17 cellular contexts compared by ENCODE assay signal in the genomic region with DNA sequence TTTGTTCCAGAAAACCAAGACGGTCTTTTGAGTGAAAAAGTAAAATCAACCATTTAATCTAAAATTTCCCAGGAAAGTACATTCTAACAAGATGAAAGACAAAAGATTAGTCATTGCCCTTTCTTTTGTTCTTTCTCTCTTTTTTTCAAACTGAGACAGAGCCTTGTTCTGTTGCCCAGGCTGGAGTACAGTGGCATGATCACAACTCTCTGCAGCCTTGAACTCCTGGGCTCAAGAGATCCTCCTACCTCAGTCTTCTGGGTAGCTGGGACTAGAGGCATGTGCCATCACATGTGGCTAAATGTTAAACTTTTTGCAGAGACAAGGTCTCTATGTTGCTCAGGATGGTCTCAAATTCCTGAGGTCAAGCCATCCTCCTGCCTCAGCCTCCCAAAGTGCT.
A peak's percentile ranks its signal among the peaks of the same experiment; 100 is the strongest.
DNase-seq lines count a peak whose midpoint lies in the region; ATAC-seq and TF ChIP-seq lines count a peak whose summit lies in the region.
"Had no signal": no experiment of that assay in that cellular context is flagged by ENCODE, and none has a peak within 500 bp of the region (broad histone marks: within the 10 kb centered on the region; RNA-seq: fewer than 3 reads in every experiment).

No MANE protein-coding gene starts in this region.

- DNase-seq in activated CD4-positive, alpha-beta memory T cell treated with anti-CD3 and anti-CD28 coated beads for 36 hours = no peak
- DNase-seq in activated CD4-positive, alpha-beta memory T cell treated with anti-CD3 and anti-CD28 coated beads, Interleukin-2, amount 10 ng/mL, durations not matched to agents 7 days and 5 days = no peak
- DNase-seq in T-helper 17 cell = no peak
- no peak for DNase-seq in naive thymus-derived CD4-positive, alpha-beta T cell
- DNase-seq in SIG-M5 (lab: John Stamatoyannopoulos, UW) = no peak
- no peak for DNase-seq in H7
- no peak for DNase-seq in NCI-H1694 (lab: John Stamatoyannopoulos, UW)
- DNase-seq: DND-41, GDM1, NCI-H1436 treated with DMSO at 0.1 percent for 48 hours, NCI-H226, NCI-H526, OCI-M1, RPMI8226 had no signal

- no peak overlapping the region for H3K4me3 ChIP-seq in naive thymus-derived CD4-positive, alpha-beta T cell (ENCODE audit: low read length)
- H3K4me3 ChIP-seq in H7 (ENCODE audit: insufficient read depth, low read depth, low read length) = no peak overlapping the region
- H3K4me3 ChIP-seq: BLaER1 treated with 17β-estradiol and CSF1 and Interleukin-3, amounts not matched to agents 10 nM and 100 nM; GM23338 had no signal

- POLR2A ChIA-PET in activated CD4-positive, alpha-beta memory T cell treated with anti-CD3 and anti-CD28 coated beads for 36 hours (lab: Charles Lee) = no interaction called here
- POLR2A ChIA-PET in activated CD4-positive, alpha-beta memory T cell treated with anti-CD3 and anti-CD28 coated beads, Interleukin-2, amount 10 ng/mL, durations not matched to agents 7 days and 5 days (lab: Charles Lee) = interaction anchor here (1.8 kb wide), 1 partner anchor 12 kb away, joined by 4 read pairs; no protein-coding TSS in a partner anchor
- POLR2A ChIA-PET in naive thymus-derived CD4-positive, alpha-beta T cell (lab: Charles Lee) = interaction anchor here (1.0 to 1.2 kb wide), 3 partner anchors 10 to 22 kb away, joined by 3 to 5 read pairs (median 5); no protein-coding TSS in a partner anchor

- no peak for TF ChIP-seq CTCF in C4-2B (conservative IDR thresholded peaks at IDR 0.05)

- CTCF ChIA-PET in activated CD4-positive, alpha-beta memory T cell treated with anti-CD3 and anti-CD28 coated beads for 36 hours (lab: Charles Lee) = interaction anchor here (0.7 kb wide), 1 partner anchor 12 kb away, joined by 3 read pairs; no protein-coding TSS in a partner anchor
- CTCF ChIA-PET in activated CD4-positive, alpha-beta memory T cell treated with anti-CD3 and anti-CD28 coated beads, Interleukin-2, amount 10 ng/mL, durations not matched to agents 7 days and 5 days (lab: Charles Lee) = no interaction called here
- CTCF ChIA-PET in naive thymus-derived CD4-positive, alpha-beta T cell (lab: Charles Lee) = interaction anchor here (0.9 to 1.3 kb wide), 2 partner anchors 12 to 22 kb away, joined by 4 read pairs; no protein-coding TSS in a partner anchor

- H3K9me3 ChIP-seq in T-helper 17 cell (ENCODE audit: control insufficient read depth, low read length, poor library complexity, severe bottlenecking) = no peaks in the 10 kb centered on the region
- H3K9me3 ChIP-seq in naive thymus-derived CD4-positive, alpha-beta T cell (ENCODE audit: control insufficient read depth in 2 of 3, low read length in 3 of 3) = no peaks in the 10 kb centered on the region

- H3K4me3 Mint-ChIP-seq in activated CD4-positive, alpha-beta memory T cell treated with anti-CD3 and anti-CD28 coated beads for 36 hours = no peak overlapping the region
- no peak overlapping the region for H3K4me3 Mint-ChIP-seq in activated CD4-positive, alpha-beta memory T cell treated with anti-CD3 and anti-CD28 coated beads, Interleukin-2, amount 10 ng/mL, durations not matched to agents 7 days and 5 days
- H3K4me3 Mint-ChIP-seq in T-helper 17 cell = no peak overlapping the region
- H3K4me3 Mint-ChIP-seq in naive thymus-derived CD4-positive, alpha-beta T cell = peak overlapping the region in 5 of 10 donors; percentile 18 to 78 (median 29)
- H3K4me3 Mint-ChIP-seq: GM23338 had no signal

- no peaks in the 10 kb centered on the region for H3K27me3 Mint-ChIP-seq in activated CD4-positive, alpha-beta memory T cell treated with anti-CD3 and anti-CD28 coated beads for 36 hours
- no peaks in the 10 kb centered on the region for H3K27me3 Mint-ChIP-seq in activated CD4-positive, alpha-beta memory T cell treated with anti-CD3 and anti-CD28 coated beads, Interleukin-2, amount 10 ng/mL, durations not matched to agents 7 days and 5 days
- no peaks in the 10 kb centered on the region for H3K27me3 Mint-ChIP-seq in T-helper 17 cell
- no peaks in the 10 kb centered on the region for H3K27me3 Mint-ChIP-seq in naive thymus-derived CD4-positive, alpha-beta T cell

- peaks cover 55% of the 10 kb centered on the region for H3K36me3 Mint-ChIP-seq in activated CD4-positive, alpha-beta memory T cell treated with anti-CD3 and anti-CD28 coated beads for 36 hours
- peaks cover 63% of the 10 kb centered on the region for H3K36me3 Mint-ChIP-seq in activated CD4-positive, alpha-beta memory T cell treated with anti-CD3 and anti-CD28 coated beads, Interleukin-2, amount 10 ng/mL, durations not matched to agents 7 days and 5 days (ENCODE audit: low read depth)
- H3K36me3 Mint-ChIP-seq in T-helper 17 cell (ENCODE audit: low read depth) = peaks cover 13% of the 10 kb centered on the region
- peaks cover 38 to 77% (median 64%) of the 10 kb centered on the region in 5 donors for H3K36me3 Mint-ChIP-seq in naive thymus-derived CD4-positive, alpha-beta T cell

- H3K4me1 ChIP-seq in naive thymus-derived CD4-positive, alpha-beta T cell (ENCODE audit: control insufficient read depth in 2 of 2, insufficient read depth in 2 of 2, low read length in 2 of 2) = peaks cover 12 to 62% of the 10 kb centered on the region in 2 donors

- no peak for ATAC-seq in T-helper 17 cell
- ATAC-seq in naive thymus-derived CD4-positive, alpha-beta T cell = no peak
- ATAC-seq: GM23338 had no signal

- peaks cover 0 to 32% (median 8%) of the 10 kb centered on the region in 3 experiments for H3K36me3 ChIP-seq in naive thymus-derived CD4-positive, alpha-beta T cell (ENCODE audit: control insufficient read depth in 2 of 3, insufficient read depth in 3 of 3, low read length in 3 of 3)
- H3K36me3 ChIP-seq in H7 (replicated peaks; ENCODE audit: control insufficient read depth, insufficient read depth, low read length) = peaks cover 2% of the 10 kb centered on the region; the same call in 1 of the 2 replicates

- H3K4me1 Mint-ChIP-seq in activated CD4-positive, alpha-beta memory T cell treated with anti-CD3 and anti-CD28 coated beads for 36 hours (ENCODE audit: low read depth) = peaks cover 54% of the 10 kb centered on the region
- peaks cover 19% of the 10 kb centered on the region for H3K4me1 Mint-ChIP-seq in activated CD4-positive, alpha-beta memory T cell treated with anti-CD3 and anti-CD28 coated beads, Interleukin-2, amount 10 ng/mL, durations not matched to agents 7 days and 5 days
- H3K4me1 Mint-ChIP-seq in T-helper 17 cell = peaks cover 38% of the 10 kb centered on the region
- H3K4me1 Mint-ChIP-seq in naive thymus-derived CD4-positive, alpha-beta T cell = peaks cover 38 to 92% (median 84%) of the 10 kb centered on the region in 7 donors

- intact Hi-C loops in activated CD4-positive, alpha-beta memory T cell treated with anti-CD3 and anti-CD28 coated beads for 36 hours (cut with micrococcal nuclease) = no loop called here
- intact Hi-C loops in naive thymus-derived CD4-positive, alpha-beta T cell (cut with micrococcal nuclease) = no loop called here

- H3K27ac ChIP-seq in C4-2B = peak overlapping the region; percentile 24; the same call in 1 of the 2 replicates
- H3K27ac ChIP-seq in naive thymus-derived CD4-positive, alpha-beta T cell (ENCODE audit: low read depth, low read length) = no peak overlapping the region

- peak overlapping the region; percentile 28 for H3K27ac Mint-ChIP-seq in activated CD4-positive, alpha-beta memory T cell treated with anti-CD3 and anti-CD28 coated beads for 36 hours
- H3K27ac Mint-ChIP-seq in activated CD4-positive, alpha-beta memory T cell treated with anti-CD3 and anti-CD28 coated beads, Interleukin-2, amount 10 ng/mL, durations not matched to agents 7 days and 5 days = no peak overlapping the region
- peak overlapping the region; percentile 80 for H3K27ac Mint-ChIP-seq in T-helper 17 cell
- peak overlapping the region in 8 of 9 donors; percentile 59 to 93 (median 88) for H3K27ac Mint-ChIP-seq in naive thymus-derived CD4-positive, alpha-beta T cell
- H3K27ac Mint-ChIP-seq: GM23338 had no signal

- peaks cover 7% of the 10 kb centered on the region for H3K9me3 Mint-ChIP-seq in activated CD4-positive, alpha-beta memory T cell treated with anti-CD3 and anti-CD28 coated beads for 36 hours
- H3K9me3 Mint-ChIP-seq in activated CD4-positive, alpha-beta memory T cell treated with anti-CD3 and anti-CD28 coated beads, Interleukin-2, amount 10 ng/mL, durations not matched to agents 7 days and 5 days = peaks cover 7% of the 10 kb centered on the region
- peaks cover 0 to 7% (median 0%) of the 10 kb centered on the region in 11 donors for H3K9me3 Mint-ChIP-seq in naive thymus-derived CD4-positive, alpha-beta T cell
- H3K9me3 Mint-ChIP-seq: GM23338 had no signal

- H3K27me3 ChIP-seq in naive thymus-derived CD4-positive, alpha-beta T cell (ENCODE audit: control insufficient read depth in 2 of 2, insufficient read depth in 2 of 2, low read length in 2 of 2) = no peaks in the 10 kb centered on the region
- H3K27me3 ChIP-seq in H7 (ENCODE audit: control insufficient read depth, insufficient read depth, low read length) = no peaks in the 10 kb centered on the region
- H3K27me3 ChIP-seq: BLaER1 treated with 17β-estradiol and CSF1 and Interleukin-3, amounts not matched to agents 10 nM and 100 nM had no signal
